ENCODE assay signal across 12 cellular contexts in genomic region chr6:90413396-90413795, GRCh38.
A peak's percentile ranks its signal among the peaks of the same experiment; 100 is the strongest.
DNase-seq lines count a peak whose midpoint lies in the region; ATAC-seq and TF ChIP-seq lines count a peak whose summit lies in the region.
"Had no signal": no experiment of that assay in that cellular context is flagged by ENCODE, and none has a peak within 500 bp of the region (broad histone marks: within the 10 kb centered on the region; RNA-seq: fewer than 3 reads in every experiment).

No MANE protein-coding gene starts in this region.

- H3K4me1 Mint-ChIP-seq in activated naive CD4-positive, alpha-beta T cell treated with anti-CD3 and anti-CD28 coated beads for 36 hours (ENCODE audit: low read depth), result peaks cover 71% of the 10 kb centered on the region
- H3K4me1 Mint-ChIP-seq in activated naive CD8-positive, alpha-beta T cell treated with anti-CD3 and anti-CD28 coated beads for 36 hours, result peaks cover 48% of the 10 kb centered on the region
- H3K4me1 Mint-ChIP-seq in memory B cell, result peaks cover 25% of the 10 kb centered on the region

- intact Hi-C loops in activated naive CD4-positive, alpha-beta T cell treated with anti-CD3 and anti-CD28 coated beads for 36 hours (cut with micrococcal nuclease), result no loop called here
- intact Hi-C loops in tibial artery (cut with DNase I; ENCODE audit: low total_unique reads), result no loop called here

- DNase-seq in activated naive CD4-positive, alpha-beta T cell treated with anti-CD3 and anti-CD28 coated beads for 36 hours, result no peak
- no peak for DNase-seq in activated naive CD4-positive, alpha-beta T cell treated with anti-CD3 and anti-CD28 coated beads, Interleukin-2, amount 50 U/mL, for 16 hours
- DNase-seq in activated naive CD8-positive, alpha-beta T cell treated with anti-CD3 and anti-CD28 coated beads for 36 hours, result no peak
- DNase-seq in memory B cell (ENCODE audit: low spot score in 2 of 2) (no peak), tibial artery (no peak), NCI-H1417 treated with DMSO at 0.1 percent for 48 hours (lab: John Stamatoyannopoulos, UW) (no peak), HK-2 (ENCODE audit: unreplicated experiment) (no peak), HCEC 1CT (no peak)
- DNase-seq: NCI-H226 had no signal

- peak overlapping the region; percentile 71 for H3K4me3 Mint-ChIP-seq in activated naive CD4-positive, alpha-beta T cell treated with anti-CD3 and anti-CD28 coated beads for 36 hours
- H3K4me3 Mint-ChIP-seq in activated naive CD8-positive, alpha-beta T cell treated with anti-CD3 and anti-CD28 coated beads for 36 hours, result peak overlapping the region; percentile 70
- peak overlapping the region; percentile 35 for H3K4me3 Mint-ChIP-seq in memory B cell

- peaks cover 0 to 6% (median 5%) of the 10 kb centered on the region in 4 donors for H3K4me1 ChIP-seq in tibial artery
- H3K4me1 ChIP-seq: thyroid gland had no signal

- CTCF ChIA-PET in activated naive CD4-positive, alpha-beta T cell treated with anti-CD3 and anti-CD28 coated beads for 36 hours (lab: Charles Lee), result interaction anchor here (0.7 to 7.1 kb wide), 10 partner anchors 11 to 427 kb away, joined by 3 to 55 read pairs (median 6); no protein-coding TSS in a partner anchor

- no peak overlapping the region for H3K27ac ChIP-seq in tibial artery
- H3K27ac ChIP-seq: cardiac muscle cell, thyroid gland had no signal

- H3K27me3 ChIP-seq in tibial artery, result no peaks in the 10 kb centered on the region
- H3K27me3 ChIP-seq: cardiac muscle cell, thyroid gland had no signal

- H3K36me3 ChIP-seq in tibial artery, result no peaks in the 10 kb centered on the region
- H3K36me3 ChIP-seq: cardiac muscle cell, thyroid gland had no signal

- no peak for TF ChIP-seq CTCF in tibial artery (IDR thresholded peaks at IDR 0.05)

- peak overlapping the region; percentile 94 for H3K27ac Mint-ChIP-seq in activated naive CD4-positive, alpha-beta T cell treated with anti-CD3 and anti-CD28 coated beads for 36 hours
- peak overlapping the region; percentile 85 for H3K27ac Mint-ChIP-seq in activated naive CD8-positive, alpha-beta T cell treated with anti-CD3 and anti-CD28 coated beads for 36 hours
- peak overlapping the region; percentile 93 for H3K27ac Mint-ChIP-seq in memory B cell
- H3K27ac Mint-ChIP-seq: CD14-positive monocyte had no signal

- no peaks in the 10 kb centered on the region for H3K27me3 Mint-ChIP-seq in activated naive CD4-positive, alpha-beta T cell treated with anti-CD3 and anti-CD28 coated beads for 36 hours (ENCODE audit: low read depth)
- no peaks in the 10 kb centered on the region for H3K27me3 Mint-ChIP-seq in activated naive CD8-positive, alpha-beta T cell treated with anti-CD3 and anti-CD28 coated beads for 36 hours
- no peaks in the 10 kb centered on the region for H3K27me3 Mint-ChIP-seq in memory B cell

- H3K4me3 ChIP-seq in tibial artery, result peak overlapping the region; percentile 22 to 29
- H3K4me3 ChIP-seq: cardiac muscle cell, thyroid gland had no signal

- H3K9me3 Mint-ChIP-seq in activated naive CD4-positive, alpha-beta T cell treated with anti-CD3 and anti-CD28 coated beads for 36 hours, result no peaks in the 10 kb centered on the region
- H3K9me3 Mint-ChIP-seq in activated naive CD8-positive, alpha-beta T cell treated with anti-CD3 and anti-CD28 coated beads for 36 hours, result no peaks in the 10 kb centered on the region
- no peaks in the 10 kb centered on the region for H3K9me3 Mint-ChIP-seq in memory B cell

- H3K36me3 Mint-ChIP-seq in activated naive CD4-positive, alpha-beta T cell treated with anti-CD3 and anti-CD28 coated beads for 36 hours (ENCODE audit: low read depth), result peaks cover 3% of the 10 kb centered on the region
- H3K36me3 Mint-ChIP-seq in activated naive CD8-positive, alpha-beta T cell treated with anti-CD3 and anti-CD28 coated beads for 36 hours, result no peaks in the 10 kb centered on the region
- H3K36me3 Mint-ChIP-seq in memory B cell, result no peaks in the 10 kb centered on the region
- H3K36me3 Mint-ChIP-seq: CD14-positive monocyte had no signal

- no peaks in the 10 kb centered on the region for H3K9me3 ChIP-seq in tibial artery
- H3K9me3 ChIP-seq: thyroid gland had no signal

- no peak for ATAC-seq in memory B cell (ENCODE audit: low read depth)
